In genomic region chr5:78793907-78794687, GRCh38 we compare ENCODE assay signal across 20 cellular contexts.
DNase-seq lines count a peak whose midpoint lies in the region; ATAC-seq, FAIRE-seq and TF ChIP-seq lines count a peak whose summit lies in the region.
"Had no signal": no experiment of that assay in that cellular context is flagged by ENCODE, and none has a peak within 500 bp of the region (broad histone marks: within the 10 kb centered on the region; RNA-seq: fewer than 3 reads in every experiment).

No MANE protein-coding gene starts in this region.

- POLR2A ChIA-PET in A549 (lab: Yijun Ruan, JAX) (no interaction called here), IMR-90 (lab: Charles Lee; ENCODE audit: unreplicated experiment) (no interaction called here)

- peaks cover 37% of the 10 kb centered on the region for H3K4me1 ChIP-seq in A549
- H3K4me1 ChIP-seq in IMR-90 (ENCODE audit: control insufficient read depth, insufficient read depth, low read length) = peaks cover 10% of the 10 kb centered on the region

- no peak overlapping the region for H4K8ac ChIP-seq in IMR-90 (ENCODE audit: low read depth in 2 of 2, low read length in 2 of 2)

- H3K79me1 ChIP-seq in IMR-90 (ENCODE audit: low read depth in 1 of 2, low read length in 2 of 2) = peaks cover 0 to 3% of the 10 kb centered on the region in 2 experiments; a peak in 1 of 4 replicates

- peak overlapping the region; percentile 68; the same call in 1 of the 2 replicates for H3K23ac ChIP-seq in IMR-90 (ENCODE audit: low read depth, low read length)

- in situ Hi-C loops in IMR-90 (cut with MboI; ENCODE audit: low sequenced_read_pairs) = no loop called here

- ATAC-seq in A549 = no peak
- peak; percentile 54 for ATAC-seq in IMR-90 (ENCODE audit: low read depth)
- ATAC-seq in GM18867 (IDR thresholded peaks at IDR 0.05; ENCODE audit: unreplicated experiment) = no peak
- ATAC-seq: GM12878 had no signal

- H3K14ac ChIP-seq in IMR-90 (replicated peaks; ENCODE audit: low read depth, low read length) = peak overlapping the region; percentile 46

- no peaks in the 10 kb centered on the region for H3K27me3 ChIP-seq in IMR-90 (ENCODE audit: control insufficient read depth, insufficient read depth, low read length)
- H3K27me3 ChIP-seq: BLaER1 treated with 17β-estradiol and CSF1 and Interleukin-3, amounts not matched to agents 10 nM and 100 nM had no signal

- BruUV-seq in IMR-90 (replicated peaks; lab: Mats Ljungman, UMichigan) = no TSS peak

- CTCF ChIA-PET in A549 (lab: Yijun Ruan, JAX) = interaction anchor here (1.5 to 1.7 kb wide), 2 partner anchors 256 to 326 kb away, joined by 5 read pairs; no protein-coding TSS in a partner anchor
- CTCF ChIA-PET in IMR-90 (lab: Yijun Ruan, JAX) = interaction anchor here (0.6 to 1.1 kb wide), 2 partner anchors 52 to 200 kb away, joined by 3 read pairs; no protein-coding TSS in a partner anchor

- H3K9me1 ChIP-seq in IMR-90 (ENCODE audit: insufficient read depth, low read length) = peaks cover 9% of the 10 kb centered on the region; the same call in 1 of the 2 replicates

- intact Hi-C loops in IMR-90 (cut with micrococcal nuclease) = no loop called here

- no peak overlapping the region for H3K9ac ChIP-seq in IMR-90 (ENCODE audit: low read depth, low read length)
- H3K9ac ChIP-seq: BLaER1 treated with 17β-estradiol and CSF1 and Interleukin-3, amounts not matched to agents 10 nM and 100 nM had no signal

- H3K4me1 Mint-ChIP-seq in nephron = peaks cover 50% of the 10 kb centered on the region
- H3K4me1 Mint-ChIP-seq: CD8-positive, alpha-beta memory T cell had no signal

- no peak overlapping the region for H4K5ac ChIP-seq in IMR-90 (ENCODE audit: low read depth, low read length)

- H3K4me3 ChIP-seq in A549 (no peak overlapping the region), IMR-90 (ENCODE audit: insufficient read depth, low read depth, low read length) (no peak overlapping the region)
- H3K4me3 ChIP-seq: BLaER1 treated with 17β-estradiol and CSF1 and Interleukin-3, amounts not matched to agents 10 nM and 100 nM; GM12878 had no signal

- H3K9me3 Mint-ChIP-seq in nephron = no peaks in the 10 kb centered on the region
- H3K9me3 Mint-ChIP-seq: CD8-positive, alpha-beta memory T cell had no signal

- H3K27ac Mint-ChIP-seq in nephron = peak overlapping the region; percentile 65 to 94 (median 84)

- H3K27ac ChIP-seq in A549 (peak overlapping the region; percentile 65 to 86), IMR-90 (ENCODE audit: insufficient read depth, low read length) (no peak overlapping the region)
- H3K27ac ChIP-seq: BLaER1 treated with 17β-estradiol and CSF1 and Interleukin-3, amounts not matched to agents 10 nM and 100 nM; RWPE1 had no signal

- H3K4me2 ChIP-seq in A549 = peak overlapping the region; percentile 65
- no peak overlapping the region for H3K4me2 ChIP-seq in IMR-90 (ENCODE audit: low read depth, low read length)
- H3K4me2 ChIP-seq: BLaER1 treated with 17β-estradiol and CSF1 and Interleukin-3, amounts not matched to agents 10 nM and 100 nM had no signal

- peaks cover 3% of the 10 kb centered on the region for H3K36me3 Mint-ChIP-seq in nephron (ENCODE audit: low read depth)

- H2AK5ac ChIP-seq in IMR-90 (ENCODE audit: low read depth, low read length) = peak overlapping the region; percentile 48; the same call in 1 of the 2 replicates

- no peak overlapping the region for H2AK9ac ChIP-seq in IMR-90 (replicated peaks; ENCODE audit: low read depth, low read length, poor library complexity)

- H2AFZ ChIP-seq in IMR-90 (replicated peaks; ENCODE audit: low read length, poor library complexity) = no peak overlapping the region

- TF ChIP-seq EP300 in A549 (IDR thresholded peaks at IDR 0.05) = no peak

- peak overlapping the region; percentile 39; the same call in 1 of the 2 replicates for H4K91ac ChIP-seq in IMR-90 (ENCODE audit: insufficient read depth, low read depth, low read length)

- DNase-seq in A549 (ENCODE audit: low read depth in 1 of 2, low spot score in 1 of 2) (no peak), IMR-90 (peak; percentile 40), fibroblast of peridontal ligament (ENCODE audit: extremely low read depth) (peak; percentile 58), cerebellar nuclear complex (lab: John Stamatoyannopoulos, UW) (no peak), HT-29 (ENCODE audit: low spot score) (no peak), NCI-H774 (lab: John Stamatoyannopoulos, UW) (no peak)
- DNase-seq: CD8-positive, alpha-beta memory T cell; DMS 273 treated with DMSO at 0.1 percent for 48 hours; GDM1; NCI-H1436; NCI-H2029; NCI-H2171; NCI-H446; NCI-H69; NK-92 treated with Interleukin-12 subunit alpha and Interleukin-12 subunit beta, amount 100 ng/mL, for 24 hours had no signal

- H3K9me3 ChIP-seq in A549 (no peaks in the 10 kb centered on the region), IMR-90 (ENCODE audit: control insufficient read depth, insufficient read depth, low read length) (no peaks in the 10 kb centered on the region)
- H3K9me3 ChIP-seq: BLaER1 treated with 17β-estradiol and CSF1 and Interleukin-3, amounts not matched to agents 10 nM and 100 nM had no signal

- H3K56ac ChIP-seq in IMR-90 (ENCODE audit: extremely low read depth, insufficient read depth, low read length) = no peak overlapping the region

- no peak overlapping the region for H2BK15ac ChIP-seq in IMR-90 (ENCODE audit: low read depth, low read length)

- no peak overlapping the region for H3K18ac ChIP-seq in IMR-90 (ENCODE audit: low read depth, low read length)

- no peaks in the 10 kb centered on the region for H3K36me3 ChIP-seq in IMR-90 (ENCODE audit: control insufficient read depth, insufficient read depth, low read length)

- TF ChIP-seq POLR2A in A549 (IDR thresholded peaks at IDR 0.05; ENCODE audit: low read length) (no peak), IMR-90 (IDR thresholded peaks at IDR 0.05; ENCODE audit: low read depth, low read length) (no peak)

- H2BK120ac ChIP-seq in IMR-90 (ENCODE audit: low read depth, low read length) = peak overlapping the region; percentile 21; the same call in 1 of the 2 replicates

- no peaks in the 10 kb centered on the region for H4K20me1 ChIP-seq in IMR-90 (ENCODE audit: insufficient read depth, low read length)
- H4K20me1 ChIP-seq: BLaER1 treated with 17β-estradiol and CSF1 and Interleukin-3, amounts not matched to agents 10 nM and 100 nM had no signal

- 0 out of 2 replicates have a peak overlapping the region, but pooled peaks have one; percentile 22 for H3K4ac ChIP-seq in IMR-90 (ENCODE audit: low read depth, low read length)

- H3K27me3 Mint-ChIP-seq in nephron (ENCODE audit: low read depth) = peaks cover 3% of the 10 kb centered on the region
- H3K27me3 Mint-ChIP-seq: CD8-positive, alpha-beta memory T cell had no signal

- TF ChIP-seq CTCF in A549 (IDR thresholded peaks at IDR 0.05) (no peak), IMR-90 (conservative IDR thresholded peaks at IDR 0.05; ENCODE audit: low read depth, low read length) (no peak), nephron (IDR thresholded peaks at IDR 0.05; ENCODE audit: unreplicated experiment in 3 of 3) (no peak)

- dilution Hi-C loops in IMR-90 (cut with HindIII; ENCODE audit: low sequenced_read_pairs, unreplicated experiment) = no loop called here

- 78% methylated on average over 7 of the region's 7 CpGs for WGBS in A549 (ENCODE audit: missing lambda C conversion rate)
- WGBS in IMR-90 (ENCODE audit: extremely low coverage in 2 of 2, insufficient read length in 1 of 2), 2 experiments = 74% methylated on average over 3 of the region's 7 CpGs; no CpG with 5 or more reads in 1 of the 2 experiments

- H2BK20ac ChIP-seq in IMR-90 (ENCODE audit: low read depth, low read length) = no peak overlapping the region; the same call in 1 of the 2 replicates

- no peak for FAIRE-seq in A549 (lab: Jason Lieb, UNC)
- FAIRE-seq: GM12878 had no signal

- TF ChIP-seq RAD21 in A549 (conservative IDR thresholded peaks at IDR 0.05 in 1 of 2, IDR thresholded peaks at IDR 0.05 in 1 of 2) = no peak
- TF ChIP-seq RAD21 in IMR-90 (IDR thresholded peaks at IDR 0.05; ENCODE audit: low read length) = no peak

- no peak overlapping the region for H2BK5ac ChIP-seq in IMR-90 (ENCODE audit: low read depth, low read length, poor library complexity, severe bottlenecking)

- peak overlapping the region in 1 of 3 experiments; percentile 28 for H3K4me3 Mint-ChIP-seq in nephron
- H3K4me3 Mint-ChIP-seq: CD8-positive, alpha-beta memory T cell had no signal

TF ChIP-seq in A549, 52 proteins besides CTCF, POLR2A, EP300 and RAD21:
- TF ChIP-seq ZNF302 (CRISPR knock-in tag; IDR thresholded peaks at IDR 0.05) = no peak
- TF ChIP-seq HES2 (IDR thresholded peaks at IDR 0.05) = no peak
- TF ChIP-seq EHMT2 (IDR thresholded peaks at IDR 0.05; ENCODE audit: low read depth) = no peak
- no peak for TF ChIP-seq TP53 (CRISPR knock-in tag; IDR thresholded peaks at IDR 0.05)

TF ChIP-seq in IMR-90, 13 proteins besides CTCF, POLR2A, EP300 and RAD21 (continues in another document):
- TF ChIP-seq BHLHE40 (IDR thresholded peaks at IDR 0.05; ENCODE audit: low read depth, low read length) = no peak
- no peak for TF ChIP-seq USF2 (IDR thresholded peaks at IDR 0.05; ENCODE audit: low read depth, low read length)
- no peak for TF ChIP-seq FOS (IDR thresholded peaks at IDR 0.05; ENCODE audit: low read depth, low read length)
- no peak for TF ChIP-seq MAFK (IDR thresholded peaks at IDR 0.05; ENCODE audit: low read depth, low read length)
- TF ChIP-seq SMC3 (IDR thresholded peaks at IDR 0.05; ENCODE audit: low read depth, low read length) = no peak
- TF ChIP-seq RCOR1 (IDR thresholded peaks at IDR 0.05; ENCODE audit: insufficient replicate concordance, low read length) = no peak
- no peak for TF ChIP-seq MAZ (IDR thresholded peaks at IDR 0.05; ENCODE audit: borderline replicate concordance, low read depth, low read length)
- TF ChIP-seq ELK1 (IDR thresholded peaks at IDR 0.05; ENCODE audit: borderline replicate concordance, low read depth, low read length) = no peak
- no peak for TF ChIP-seq RFX5 (IDR thresholded peaks at IDR 0.05; ENCODE audit: low read depth, low read length)
- no peak for TF ChIP-seq CHD1 (IDR thresholded peaks at IDR 0.05; ENCODE audit: low read depth, low read length)

Comparison
In these comparisons a context has a peak if more than half of its experiments do, and no peak if none do; other contexts are left out.
1. DNase-seq: peak in IMR-90 (single experiment) and fibroblast of peridontal ligament (single experiment); none in A549 (0 of 2), cerebellar nuclear complex (0 of 2), HT-29 (single experiment) and NCI-H774 (single experiment).